Comparison of ENCODE assay signal across 8 cellular contexts in the genomic region with DNA sequence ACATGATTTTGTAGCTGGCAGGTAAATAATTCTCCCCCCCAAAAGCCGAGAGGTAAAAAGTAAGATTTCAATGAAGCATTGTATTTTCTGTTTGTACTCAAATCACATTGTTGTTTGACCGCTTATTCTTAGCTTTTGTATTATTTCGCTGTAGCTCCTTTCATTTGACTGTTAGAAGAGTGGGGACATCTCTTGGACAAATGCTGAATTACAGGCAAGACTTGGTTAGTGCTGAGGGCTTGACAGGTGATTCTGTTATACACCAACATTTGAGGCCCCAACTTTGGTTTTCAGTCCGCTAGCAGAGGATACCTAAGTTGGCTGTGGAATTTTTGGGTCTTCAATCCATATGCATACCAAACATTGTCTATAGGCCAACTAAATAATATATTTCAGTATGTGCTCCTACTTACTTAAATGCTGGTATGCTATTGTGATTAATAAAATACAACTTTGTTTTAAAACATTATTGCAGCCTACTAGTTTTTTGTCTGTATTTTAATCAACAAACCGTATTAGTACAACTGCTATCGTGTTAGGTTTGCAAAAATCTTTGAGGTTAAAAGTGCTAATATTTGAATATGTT.
A peak's percentile ranks its signal among the peaks of the same experiment; 100 is the strongest.
DNase-seq lines count a peak whose midpoint lies in the region; ATAC-seq and TF ChIP-seq lines count a peak whose summit lies in the region.

No MANE protein-coding gene starts in this region.

- H3K36me3 ChIP-seq in mucosa of descending colon (ENCODE audit: low read depth), result no peaks in the 10 kb centered on the region

- in situ Hi-C loops in SK-MEL-5 (cut with HindIII; ENCODE audit: low pct_unique_long_range_greater_than_20kb, low sequenced_read_pairs), result no loop called here

- intact Hi-C loops in mucosa of descending colon (cut with DNase I, micrococcal nuclease), result no loop called here

- peak; percentile 13 to 38 for DNase-seq in stimulated activated CD4-positive, alpha-beta T cell treated with anti-CD3 and anti-CD28 coated beads, Interleukin-2, amount 100 ng/mL, for 48 hours
- no peak for DNase-seq in stimulated activated CD4-positive, alpha-beta T cell treated with anti-CD3 and anti-CD28 coated beads, Interleukin-4, amount 100 ng/mL, for 1 hour
- peak; percentile 40 for DNase-seq in MV-4-11 (lab: John Stamatoyannopoulos, UW)
- peak; percentile 77 for DNase-seq in SK-MEL-5 (ENCODE audit: low read depth, low spot score)
- DNase-seq in effector CD4-positive, alpha-beta T cell, result peak; percentile 19
- peak in 1 of 3 donors; percentile 70 for DNase-seq in mucosa of descending colon
- no peak for DNase-seq in GM19238 (ENCODE audit: insufficient read length, low spot score)
- no peak for DNase-seq in islet precursor cell

- no peaks in the 10 kb centered on the region for H3K4me1 ChIP-seq in mucosa of descending colon (ENCODE audit: low read depth)

- peak; percentile 38 for ATAC-seq in mucosa of descending colon

- no peak overlapping the region for H3K4me3 ChIP-seq in mucosa of descending colon

- peak; percentile 56 for TF ChIP-seq CTCF in mucosa of descending colon (IDR thresholded peaks at IDR 0.05)

- H3K9me3 ChIP-seq in mucosa of descending colon, result no peaks in the 10 kb centered on the region

Comparison
In these comparisons a context has a peak if more than half of its experiments do, and no peak if none do; other contexts are left out.
1. DNase-seq: peak in stimulated activated CD4-positive, alpha-beta T cell treated with anti-CD3 and anti-CD28 coated beads, Interleukin-2, amount 100 ng/mL, for 48 hours (2 of 2), MV-4-11 (single experiment), SK-MEL-5 (single experiment) and effector CD4-positive, alpha-beta T cell (single experiment); none in stimulated activated CD4-positive, alpha-beta T cell treated with anti-CD3 and anti-CD28 coated beads, Interleukin-4, amount 100 ng/mL, for 1 hour (single experiment), GM19238 (single experiment) and islet precursor cell (single experiment).